ENCODE assay signal across 9 cellular contexts in the genomic region with DNA sequence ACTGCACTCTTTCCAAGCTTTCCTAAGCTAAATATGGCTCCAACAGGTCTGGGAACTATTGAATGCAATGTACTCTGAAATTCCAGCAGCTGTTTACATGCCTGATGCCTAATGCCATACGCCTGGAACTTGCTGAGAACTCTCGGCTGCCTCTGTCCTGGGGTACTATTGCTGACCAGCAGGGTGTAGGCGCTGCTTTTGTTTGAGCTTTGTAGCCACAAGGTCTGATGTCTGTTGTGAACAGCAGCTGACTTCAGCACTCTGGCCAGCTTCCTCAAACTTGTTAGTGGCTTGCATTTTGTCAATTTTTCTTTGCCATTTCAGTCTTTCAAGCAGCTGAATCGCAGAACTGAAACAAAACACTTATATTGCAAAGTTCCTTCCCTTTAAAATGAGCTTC. TPM values are rescaled to one million over a fixed set of nuclear protein-coding genes. Genes with fewer than 3 reads are reported as not detected.
DNase-seq lines count a peak whose midpoint lies in the region; ATAC-seq and TF ChIP-seq lines count a peak whose summit lies in the region.
"Had no signal": no experiment of that assay in that cellular context is flagged by ENCODE, and none has a peak within 500 bp of the region (broad histone marks: within the 10 kb centered on the region; RNA-seq: fewer than 3 reads in every experiment).

No MANE protein-coding gene starts in this region.

- H3K27me3 ChIP-seq in body of pancreas, result no peaks in the 10 kb centered on the region

- DNase-seq in Daoy (ENCODE audit: low read depth) (peak; percentile 41), Kasumi-1 (lab: John Stamatoyannopoulos, UW) (peak; percentile 31 to 41), body of pancreas (peak; percentile 24 to 57 (median 42)), left colon (peak in 1 of 2 donors; percentile 21), Calu3 (no peak)
- DNase-seq in stimulated activated CD4-positive, alpha-beta T cell treated with anti-CD3 and anti-CD28 coated beads, Interleukin-12 subunit alpha, Interleukin-12 subunit beta, amount 100 ng/mL, for 4 hours, result no peak

- no peak overlapping the region for H3K4me3 ChIP-seq in body of pancreas

- H3K27ac Mint-ChIP-seq in Calu3 (ENCODE audit: unreplicated experiment), result no peak overlapping the region
- H3K27ac Mint-ChIP-seq: stimulated activated naive CD8-positive, alpha-beta T cell treated with anti-CD3 and anti-CD28 coated beads, Interleukin-15, Interleukin-2, amounts not matched to agents 100 ng/mL and 50 ng/mL, for 24 hours had no signal

- no peaks in the 10 kb centered on the region for H3K4me1 Mint-ChIP-seq in Calu3 (ENCODE audit: low read depth, unreplicated experiment)

- no peak for TF ChIP-seq POLR2A in body of pancreas (IDR thresholded peaks at IDR 0.05)

- no peaks in the 10 kb centered on the region for H3K36me3 ChIP-seq in body of pancreas (replicated peaks in 1 of 2; ENCODE audit: insufficient read depth in 1 of 2, low read depth in 2 of 2)

- H3K4me3 Mint-ChIP-seq in Calu3 (ENCODE audit: low read depth, unreplicated experiment), result no peak overlapping the region
- H3K4me3 Mint-ChIP-seq: stimulated activated naive CD8-positive, alpha-beta T cell treated with anti-CD3 and anti-CD28 coated beads, Interleukin-15, Interleukin-2, amounts not matched to agents 100 ng/mL and 50 ng/mL, for 24 hours had no signal

- H3K9me3 Mint-ChIP-seq in Calu3 (ENCODE audit: low read depth, unreplicated experiment), result no peaks in the 10 kb centered on the region
- H3K9me3 Mint-ChIP-seq: stimulated activated naive CD8-positive, alpha-beta T cell treated with anti-CD3 and anti-CD28 coated beads, Interleukin-15, Interleukin-2, amounts not matched to agents 100 ng/mL and 50 ng/mL, for 24 hours had no signal

- no peaks in the 10 kb centered on the region for H3K36me3 Mint-ChIP-seq in Calu3 (ENCODE audit: insufficient read depth, unreplicated experiment)

- intact Hi-C loops in body of pancreas (cut with DNase I), result no loop called here
- intact Hi-C loops in left colon (cut with DNase I, micrococcal nuclease), result no loop called here
- intact Hi-C loops in Calu3 (cut with micrococcal nuclease; ENCODE audit: unreplicated experiment), result no loop called here

- no peak overlapping the region for H3K27ac ChIP-seq in body of pancreas

- peaks cover 4% of the 10 kb centered on the region for H3K4me1 ChIP-seq in body of pancreas

- no TSS peak for BruUV-seq in Calu3 (replicated peaks; lab: Mats Ljungman, UMichigan)

- ATAC-seq in body of pancreas, result peak; percentile 55
- ATAC-seq in left colon, result peak; percentile 55
- ATAC-seq in HG03108 (IDR thresholded peaks at IDR 0.05; ENCODE audit: unreplicated experiment), result no peak
- no peak for ATAC-seq in HG03565 (IDR thresholded peaks at IDR 0.05; ENCODE audit: unreplicated experiment)

- peaks cover 76% of the 10 kb centered on the region for H3K27me3 Mint-ChIP-seq in Calu3 (ENCODE audit: unreplicated experiment)

- 36 to 37% methylated on average over 4 of the region's 4 CpGs for WGBS in body of pancreas, 2 donors

- no peaks in the 10 kb centered on the region for H3K9me3 ChIP-seq in body of pancreas

- CTCF ChIA-PET in Calu3 (lab: Charles Lee), result interaction anchor here (0.6 to 0.8 kb wide), 2 partner anchors 15 to 215 kb away, joined by 3 to 8 read pairs; no protein-coding TSS in a partner anchor

- TF ChIP-seq CTCF in body of pancreas (IDR thresholded peaks at IDR 0.05) (peak in 5 of 7 experiments; percentile 12 to 45 (median 35)), Calu3 (IDR thresholded peaks at IDR 0.05; ENCODE audit: unreplicated experiment) (no peak)

RNA-seq across cellular contexts. Expression of gene SAYSD1, which starts 26.7 kb away (rescaled TPM):
- total RNA-seq in Daoy (2014; rRNA removed; shearing (Covaris generic)), result 18.4 and 22.4 TPM in 2 replicates
- total RNA-seq in body of pancreas (10 to 100 TPM in 1 of 2 donors, 1 to 10 TPM in 1; 9.2 to 11.4 TPM), left colon (10 to 100 TPM; 15.4 to 17.0 TPM), Calu3 (2022) (23.2 and 23.7 TPM in 2 replicates)

RNA-seq across cellular contexts. Expression of gene GLP1R, which starts 39.8 kb away (rescaled TPM):
- total RNA-seq in Daoy (2014; rRNA removed; shearing (Covaris generic)), result not detected in 2 replicates
- 1 to 10 TPM; 5.7 to 6.9 TPM for total RNA-seq in body of pancreas
- total RNA-seq in left colon, result not detected
- total RNA-seq in Calu3 (2022), result 4.8 and 10.2 TPM in 2 replicates

Comparison
In these comparisons a context has a peak if more than half of its experiments do, and no peak if none do; other contexts are left out.
1. DNase-seq: peak in Daoy (single experiment), Kasumi-1 (2 of 2) and body of pancreas (4 of 4); none in stimulated activated CD4-positive, alpha-beta T cell treated with anti-CD3 and anti-CD28 coated beads, Interleukin-12 subunit alpha, Interleukin-12 subunit beta, amount 100 ng/mL, for 4 hours (single experiment) and Calu3 (single experiment).
2. ATAC-seq: peak in body of pancreas (single experiment) and left colon (single experiment); none in HG03108 (single experiment) and HG03565 (single experiment).